16 cellular contexts compared by ENCODE assay signal in the genomic region with DNA sequence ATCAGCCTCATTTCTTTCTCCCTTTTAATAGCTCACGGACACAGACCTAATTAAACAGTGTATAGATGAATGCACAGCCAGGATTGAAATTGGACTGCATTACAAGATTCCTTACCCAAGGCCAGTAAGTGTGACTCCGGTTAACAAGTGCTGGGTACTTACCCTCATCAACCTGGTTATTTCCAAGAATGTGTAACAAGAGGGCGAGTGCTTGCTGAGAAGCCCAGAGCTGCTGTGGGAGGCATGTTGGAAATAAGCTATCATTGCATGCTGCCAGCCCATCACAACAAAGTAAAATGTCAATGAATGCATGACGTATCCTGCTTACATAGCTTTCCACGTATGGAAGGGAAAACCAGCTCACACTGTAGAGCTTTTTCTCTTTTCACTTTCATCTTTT. TPM values are rescaled to one million over a fixed set of nuclear protein-coding genes. Genes with fewer than 3 reads are reported as not detected.
DNase-seq lines count a peak whose midpoint lies in the region; ATAC-seq and TF ChIP-seq lines count a peak whose summit lies in the region.
"Had no signal": no experiment of that assay in that cellular context is flagged by ENCODE, and none has a peak within 500 bp of the region (broad histone marks: within the 10 kb centered on the region; RNA-seq: fewer than 3 reads in every experiment).

No MANE protein-coding gene starts in this region.

- peak overlapping the region; percentile 60 for H3K27ac Mint-ChIP-seq in activated CD8-positive, alpha-beta T cell treated with anti-CD3 and anti-CD28 coated beads for 36 hours
- no peak overlapping the region for H3K27ac Mint-ChIP-seq in activated CD8-positive, alpha-beta T cell treated with anti-CD3 and anti-CD28 coated beads, Interleukin-2, amount 10 ng/mL, durations not matched to agents 7 days and 5 days
- H3K27ac Mint-ChIP-seq: B cell; CD8-positive, alpha-beta T cell had no signal

- no peaks in the 10 kb centered on the region for H3K9me3 ChIP-seq in left lung
- no peaks in the 10 kb centered on the region for H3K9me3 ChIP-seq in effector memory CD4-positive, alpha-beta T cell (ENCODE audit: control insufficient read depth, low read length)
- H3K9me3 ChIP-seq: HAP-1 had no signal

- CTCF ChIA-PET in activated CD8-positive, alpha-beta T cell treated with anti-CD3 and anti-CD28 coated beads for 36 hours (lab: Charles Lee) = interaction anchor here (1.0 to 1.3 kb wide), 2 partner anchors 17 to 70 kb away, joined by 3 read pairs; no protein-coding TSS in a partner anchor
- CTCF ChIA-PET in activated CD8-positive, alpha-beta T cell treated with anti-CD3 and anti-CD28 coated beads, Interleukin-2, amount 10 ng/mL, durations not matched to agents 7 days and 5 days (lab: Charles Lee) = interaction anchor here (0.6 to 1.5 kb wide), 6 partner anchors 10 to 86 kb away, joined by 3 to 5 read pairs (median 4); no protein-coding TSS in a partner anchor

- H3K36me3 ChIP-seq in left lung = peaks cover 0 to 26% of the 10 kb centered on the region in 2 donors
- H3K36me3 ChIP-seq in effector memory CD4-positive, alpha-beta T cell (ENCODE audit: control insufficient read depth, insufficient read depth, low read length) = no peaks in the 10 kb centered on the region
- H3K36me3 ChIP-seq: HAP-1 had no signal

- peaks cover 33% of the 10 kb centered on the region for H3K4me1 Mint-ChIP-seq in activated CD8-positive, alpha-beta T cell treated with anti-CD3 and anti-CD28 coated beads for 36 hours (ENCODE audit: low read depth)
- H3K4me1 Mint-ChIP-seq in activated CD8-positive, alpha-beta T cell treated with anti-CD3 and anti-CD28 coated beads, Interleukin-2, amount 10 ng/mL, durations not matched to agents 7 days and 5 days (ENCODE audit: low read depth) = peaks cover 24% of the 10 kb centered on the region

- H3K4me1 ChIP-seq in left lung = peaks cover 9 to 12% of the 10 kb centered on the region in 2 donors
- H3K4me1 ChIP-seq in effector memory CD4-positive, alpha-beta T cell (ENCODE audit: control insufficient read depth, insufficient read depth, low read length, poor library complexity, severe bottlenecking) = no peaks in the 10 kb centered on the region

- H3K27ac ChIP-seq in left lung = no peak overlapping the region
- H3K27ac ChIP-seq in effector memory CD4-positive, alpha-beta T cell (ENCODE audit: insufficient read depth, low read length, poor library complexity, severe bottlenecking) = no peak overlapping the region
- H3K27ac ChIP-seq: BLaER1 treated with 17β-estradiol and CSF1 and Interleukin-3, amounts not matched to agents 10 nM and 100 nM; HL-60 had no signal

- POLR2A ChIA-PET in activated CD8-positive, alpha-beta T cell treated with anti-CD3 and anti-CD28 coated beads for 36 hours (lab: Charles Lee) = interaction anchor here (1.0 kb wide), 1 partner anchor 20 kb away, joined by 4 read pairs; a partner anchor contains a TSS
- POLR2A ChIA-PET in activated CD8-positive, alpha-beta T cell treated with anti-CD3 and anti-CD28 coated beads, Interleukin-2, amount 10 ng/mL, durations not matched to agents 7 days and 5 days (lab: Charles Lee) = no interaction called here

- peak; percentile 29 for DNase-seq in activated CD8-positive, alpha-beta T cell treated with anti-CD3 and anti-CD28 coated beads for 36 hours
- DNase-seq in activated CD8-positive, alpha-beta T cell treated with anti-CD3 and anti-CD28 coated beads, Interleukin-2, amount 10 ng/mL, durations not matched to agents 7 days and 5 days = no peak
- DNase-seq in left lung = no peak
- no peak for DNase-seq in stimulated activated naive CD8-positive, alpha-beta T cell treated with anti-CD3 and anti-CD28 coated beads, Interleukin-15, Interleukin-2, amounts not matched to agents 100 U/mL and 50 U/mL, for 24 hours
- no peak for DNase-seq in effector memory CD4-positive, alpha-beta T cell
- DNase-seq: Calu3; CD8-positive, alpha-beta T cell; DMS79 treated with DMSO at 0.1 percent for 48 hours; GF-D8; GM23248 had no signal

- H3K4me3 Mint-ChIP-seq in activated CD8-positive, alpha-beta T cell treated with anti-CD3 and anti-CD28 coated beads for 36 hours = no peak overlapping the region
- no peak overlapping the region for H3K4me3 Mint-ChIP-seq in activated CD8-positive, alpha-beta T cell treated with anti-CD3 and anti-CD28 coated beads, Interleukin-2, amount 10 ng/mL, durations not matched to agents 7 days and 5 days
- H3K4me3 Mint-ChIP-seq: B cell; CD8-positive, alpha-beta T cell had no signal

- intact Hi-C loops in activated CD8-positive, alpha-beta T cell treated with anti-CD3 and anti-CD28 coated beads for 36 hours (cut with micrococcal nuclease) = no loop called here
- intact Hi-C loops in left lung (cut with DNase I) = no loop called here

- TF ChIP-seq CTCF in activated CD8-positive, alpha-beta T cell treated with anti-CD3 and anti-CD28 coated beads for 36 hours (IDR thresholded peaks at IDR 0.05) = no peak
- TF ChIP-seq CTCF in left lung (IDR thresholded peaks at IDR 0.05) = no peak

- H3K4me3 ChIP-seq in left lung = no peak overlapping the region
- no peak overlapping the region for H3K4me3 ChIP-seq in effector memory CD4-positive, alpha-beta T cell (ENCODE audit: insufficient read depth, low read depth, low read length, poor library complexity, severe bottlenecking)
- H3K4me3 ChIP-seq: BLaER1 treated with 17β-estradiol and CSF1 and Interleukin-3, amounts not matched to agents 10 nM and 100 nM; GM23248; HAP-1 had no signal

- ATAC-seq in activated CD8-positive, alpha-beta T cell treated with anti-CD3 and anti-CD28 coated beads for 36 hours = peak; percentile 67
- ATAC-seq in activated CD8-positive, alpha-beta T cell treated with anti-CD3 and anti-CD28 coated beads, Interleukin-2, amount 10 ng/mL, durations not matched to agents 7 days and 5 days = no peak
- ATAC-seq in left lung = peak; percentile 57
- ATAC-seq in stimulated activated naive CD8-positive, alpha-beta T cell treated with anti-CD3 and anti-CD28 coated beads, Interleukin-15, Interleukin-2, amounts not matched to agents 100 U/mL and 50 U/mL, for 24 hours = peak; percentile 68
- no peak for ATAC-seq in HG03108 (IDR thresholded peaks at IDR 0.05; ENCODE audit: unreplicated experiment)
- no peak for ATAC-seq in GM21526 (IDR thresholded peaks at IDR 0.05; ENCODE audit: low FRiP score, unreplicated experiment)
- ATAC-seq: CD8-positive, alpha-beta T cell had no signal

- peaks cover 28% of the 10 kb centered on the region for H3K36me3 Mint-ChIP-seq in activated CD8-positive, alpha-beta T cell treated with anti-CD3 and anti-CD28 coated beads for 36 hours (ENCODE audit: low read depth)
- H3K36me3 Mint-ChIP-seq in activated CD8-positive, alpha-beta T cell treated with anti-CD3 and anti-CD28 coated beads, Interleukin-2, amount 10 ng/mL, durations not matched to agents 7 days and 5 days (ENCODE audit: low read depth) = peaks cover 37% of the 10 kb centered on the region

- no peaks in the 10 kb centered on the region for H3K9me3 Mint-ChIP-seq in activated CD8-positive, alpha-beta T cell treated with anti-CD3 and anti-CD28 coated beads for 36 hours
- H3K9me3 Mint-ChIP-seq in activated CD8-positive, alpha-beta T cell treated with anti-CD3 and anti-CD28 coated beads, Interleukin-2, amount 10 ng/mL, durations not matched to agents 7 days and 5 days (ENCODE audit: insufficient read depth) = no peaks in the 10 kb centered on the region
- H3K9me3 Mint-ChIP-seq: CD8-positive, alpha-beta T cell had no signal

- no peaks in the 10 kb centered on the region for H3K27me3 Mint-ChIP-seq in activated CD8-positive, alpha-beta T cell treated with anti-CD3 and anti-CD28 coated beads for 36 hours
- no peaks in the 10 kb centered on the region for H3K27me3 Mint-ChIP-seq in activated CD8-positive, alpha-beta T cell treated with anti-CD3 and anti-CD28 coated beads, Interleukin-2, amount 10 ng/mL, durations not matched to agents 7 days and 5 days (ENCODE audit: low read depth)
- H3K27me3 Mint-ChIP-seq: B cell had no signal

- no peaks in the 10 kb centered on the region for H3K27me3 ChIP-seq in left lung
- no peaks in the 10 kb centered on the region for H3K27me3 ChIP-seq in effector memory CD4-positive, alpha-beta T cell (replicated peaks; ENCODE audit: control insufficient read depth, insufficient read depth, low read length, poor library complexity, severe bottlenecking)
- H3K27me3 ChIP-seq: BLaER1 treated with 17β-estradiol and CSF1 and Interleukin-3, amounts not matched to agents 10 nM and 100 nM had no signal

RNA-seq across cellular contexts. Expression of a gene that starts 19.5 kb away (rescaled TPM):
- total RNA-seq in activated CD8-positive, alpha-beta T cell treated with anti-CD3 and anti-CD28 coated beads for 36 hours = 10 to 100 TPM; 31.3 to 32.5 TPM
- 10 to 100 TPM; 27.5 to 28.0 TPM for total RNA-seq in activated CD8-positive, alpha-beta T cell treated with anti-CD3 and anti-CD28 coated beads, Interleukin-2, amount 10 ng/mL, durations not matched to agents 7 days and 5 days
- 10 to 100 TPM; 28.0 to 28.7 TPM for total RNA-seq in left lung

RNA-seq across cellular contexts. Expression of a gene that starts 19.9 kb away (rescaled TPM):
- total RNA-seq in activated CD8-positive, alpha-beta T cell treated with anti-CD3 and anti-CD28 coated beads for 36 hours = 1 to 10 TPM; 5.9 to 6.9 TPM
- 10 to 100 TPM in 1 of 2 experiments, 1 to 10 TPM in 1; 10.0 to 10.7 TPM for total RNA-seq in activated CD8-positive, alpha-beta T cell treated with anti-CD3 and anti-CD28 coated beads, Interleukin-2, amount 10 ng/mL, durations not matched to agents 7 days and 5 days
- 10 to 100 TPM; 26.5 to 27.1 TPM for total RNA-seq in left lung

Comparison
In these comparisons a context has a peak if more than half of its experiments do, and no peak if none do; other contexts are left out.
1. ATAC-seq: peak in activated CD8-positive, alpha-beta T cell treated with anti-CD3 and anti-CD28 coated beads for 36 hours (single experiment), left lung (single experiment) and stimulated activated naive CD8-positive, alpha-beta T cell treated with anti-CD3 and anti-CD28 coated beads, Interleukin-15, Interleukin-2, amounts not matched to agents 100 U/mL and 50 U/mL, for 24 hours (single experiment); none in activated CD8-positive, alpha-beta T cell treated with anti-CD3 and anti-CD28 coated beads, Interleukin-2, amount 10 ng/mL, durations not matched to agents 7 days and 5 days (single experiment), HG03108 (single experiment) and GM21526 (single experiment).